ENCODE assay signal across 1 cellular context in the genomic region with DNA sequence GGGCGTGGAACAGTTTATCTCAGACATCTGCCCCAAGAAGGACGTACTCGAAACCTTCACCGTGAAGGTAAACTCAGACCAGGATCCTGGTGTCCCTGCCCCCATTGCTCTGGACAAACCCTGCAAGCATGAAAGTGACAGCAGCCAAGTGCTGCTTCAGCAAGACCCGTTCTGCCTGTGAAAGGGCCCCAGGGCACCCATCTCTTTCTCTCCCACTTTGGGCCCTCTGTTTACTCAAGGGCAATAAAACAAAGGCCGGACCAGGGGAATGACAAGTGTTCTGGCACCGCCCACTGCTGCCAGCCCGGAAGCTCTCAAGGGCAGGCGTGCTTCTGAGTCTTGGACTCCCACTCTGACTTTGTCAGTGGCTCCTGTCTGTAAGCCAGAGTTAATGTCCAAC.
TF ChIP-seq lines count a peak whose summit lies in the region.

No MANE protein-coding gene starts in this region.

TF ChIP-seq in HepG2, 621 proteins besides CTCF, POLR2A, EP300 and RAD21 (continued from another document):
- TF ChIP-seq, protein P1, sequence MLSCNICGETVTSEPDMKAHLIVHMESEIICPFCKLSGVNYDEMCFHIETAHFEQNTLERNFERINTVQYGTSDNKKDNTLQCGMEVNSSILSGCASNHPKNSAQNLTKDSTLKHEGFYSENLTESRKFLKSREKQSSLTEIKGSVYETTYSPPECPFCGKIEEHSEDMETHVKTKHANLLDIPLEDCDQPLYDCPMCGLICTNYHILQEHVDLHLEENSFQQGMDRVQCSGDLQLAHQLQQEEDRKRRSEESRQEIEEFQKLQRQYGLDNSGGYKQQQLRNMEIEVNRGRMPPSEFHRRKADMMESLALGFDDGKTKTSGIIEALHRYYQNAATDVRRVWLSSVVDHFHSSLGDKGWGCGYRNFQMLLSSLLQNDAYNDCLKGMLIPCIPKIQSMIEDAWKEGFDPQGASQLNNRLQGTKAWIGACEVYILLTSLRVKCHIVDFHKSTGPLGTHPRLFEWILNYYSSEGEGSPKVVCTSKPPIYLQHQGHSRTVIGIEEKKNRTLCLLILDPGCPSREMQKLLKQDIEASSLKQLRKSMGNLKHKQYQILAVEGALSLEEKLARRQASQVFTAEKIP (CRISPR knock-in tag; IDR thresholded peaks at IDR 0.05; ENCODE audit: borderline replicate concordance) = no peak
- no peak for TF ChIP-seq ZNF10 (CRISPR knock-in tag; IDR thresholded peaks at IDR 0.05; ENCODE audit: borderline replicate concordance, low read depth)
- TF ChIP-seq REXO4 (CRISPR knock-in tag; IDR thresholded peaks at IDR 0.05; ENCODE audit: borderline replicate concordance) = no peak
- TF ChIP-seq ZNF670 (CRISPR knock-in tag; IDR thresholded peaks at IDR 0.05; ENCODE audit: borderline replicate concordance) = no peak
- peak; percentile 75; the same call in 1 of the 2 replicates for TF ChIP-seq ETV5 (CRISPR knock-in tag; IDR thresholded peaks at IDR 0.05; ENCODE audit: borderline replicate concordance)
- TF ChIP-seq CENPX (CRISPR knock-in tag; IDR thresholded peaks at IDR 0.05) = no peak
- TF ChIP-seq MIER2 (CRISPR knock-in tag; IDR thresholded peaks at IDR 0.05) = no peak
- TF ChIP-seq, protein P2, sequence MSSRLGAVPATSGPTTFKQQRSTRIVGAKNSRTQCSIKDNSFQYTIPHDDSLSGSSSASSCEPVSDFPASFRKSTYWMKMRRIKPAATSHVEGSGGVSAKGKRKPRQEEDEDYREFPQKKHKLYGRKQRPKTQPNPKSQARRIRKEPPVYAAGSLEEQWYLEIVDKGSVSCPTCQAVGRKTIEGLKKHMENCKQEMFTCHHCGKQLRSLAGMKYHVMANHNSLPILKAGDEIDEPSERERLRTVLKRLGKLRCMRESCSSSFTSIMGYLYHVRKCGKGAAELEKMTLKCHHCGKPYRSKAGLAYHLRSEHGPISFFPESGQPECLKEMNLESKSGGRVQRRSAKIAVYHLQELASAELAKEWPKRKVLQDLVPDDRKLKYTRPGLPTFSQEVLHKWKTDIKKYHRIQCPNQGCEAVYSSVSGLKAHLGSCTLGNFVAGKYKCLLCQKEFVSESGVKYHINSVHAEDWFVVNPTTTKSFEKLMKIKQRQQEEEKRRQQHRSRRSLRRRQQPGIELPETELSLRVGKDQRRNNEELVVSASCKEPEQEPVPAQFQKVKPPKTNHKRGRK (CRISPR knock-in tag; IDR thresholded peaks at IDR 0.05) = no peak
- TF ChIP-seq HINFP (CRISPR knock-in tag; IDR thresholded peaks at IDR 0.05; ENCODE audit: low read depth) = no peak
- TF ChIP-seq, protein P3, sequence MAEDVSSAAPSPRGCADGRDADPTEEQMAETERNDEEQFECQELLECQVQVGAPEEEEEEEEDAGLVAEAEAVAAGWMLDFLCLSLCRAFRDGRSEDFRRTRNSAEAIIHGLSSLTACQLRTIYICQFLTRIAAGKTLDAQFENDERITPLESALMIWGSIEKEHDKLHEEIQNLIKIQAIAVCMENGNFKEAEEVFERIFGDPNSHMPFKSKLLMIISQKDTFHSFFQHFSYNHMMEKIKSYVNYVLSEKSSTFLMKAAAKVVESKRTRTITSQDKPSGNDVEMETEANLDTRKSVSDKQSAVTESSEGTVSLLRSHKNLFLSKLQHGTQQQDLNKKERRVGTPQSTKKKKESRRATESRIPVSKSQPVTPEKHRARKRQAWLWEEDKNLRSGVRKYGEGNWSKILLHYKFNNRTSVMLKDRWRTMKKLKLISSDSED (CRISPR knock-in tag; IDR thresholded peaks at IDR 0.05) = no peak
- no peak for TF ChIP-seq PBX2 (CRISPR knock-in tag; IDR thresholded peaks at IDR 0.05)
- TF ChIP-seq, protein P4, sequence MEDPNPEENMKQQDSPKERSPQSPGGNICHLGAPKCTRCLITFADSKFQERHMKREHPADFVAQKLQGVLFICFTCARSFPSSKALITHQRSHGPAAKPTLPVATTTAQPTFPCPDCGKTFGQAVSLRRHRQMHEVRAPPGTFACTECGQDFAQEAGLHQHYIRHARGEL (CRISPR knock-in tag; IDR thresholded peaks at IDR 0.05) = no peak
- TF ChIP-seq MXI1 (IDR thresholded peaks at IDR 0.05; ENCODE audit: borderline replicate concordance, low read depth, low read length) = no peak
- TF ChIP-seq ZBTB46 (CRISPR knock-in tag; IDR thresholded peaks at IDR 0.05; ENCODE audit: borderline replicate concordance) = no peak
- no peak for TF ChIP-seq SRY (CRISPR knock-in tag; IDR thresholded peaks at IDR 0.05)
- no peak for TF ChIP-seq SOX6 (IDR thresholded peaks at IDR 0.05)
- peak; percentile 88 for TF ChIP-seq SOX6 (CRISPR knock-in tag; IDR thresholded peaks at IDR 0.05)
- TF ChIP-seq NR2F2 (IDR thresholded peaks at IDR 0.05; ENCODE audit: borderline replicate concordance, low read depth) = no peak
- no peak for TF ChIP-seq ZNF343 (CRISPR knock-in tag; IDR thresholded peaks at IDR 0.05)
- no peak for TF ChIP-seq NBN (conservative IDR thresholded peaks at IDR 0.05)
- TF ChIP-seq, protein P5, sequence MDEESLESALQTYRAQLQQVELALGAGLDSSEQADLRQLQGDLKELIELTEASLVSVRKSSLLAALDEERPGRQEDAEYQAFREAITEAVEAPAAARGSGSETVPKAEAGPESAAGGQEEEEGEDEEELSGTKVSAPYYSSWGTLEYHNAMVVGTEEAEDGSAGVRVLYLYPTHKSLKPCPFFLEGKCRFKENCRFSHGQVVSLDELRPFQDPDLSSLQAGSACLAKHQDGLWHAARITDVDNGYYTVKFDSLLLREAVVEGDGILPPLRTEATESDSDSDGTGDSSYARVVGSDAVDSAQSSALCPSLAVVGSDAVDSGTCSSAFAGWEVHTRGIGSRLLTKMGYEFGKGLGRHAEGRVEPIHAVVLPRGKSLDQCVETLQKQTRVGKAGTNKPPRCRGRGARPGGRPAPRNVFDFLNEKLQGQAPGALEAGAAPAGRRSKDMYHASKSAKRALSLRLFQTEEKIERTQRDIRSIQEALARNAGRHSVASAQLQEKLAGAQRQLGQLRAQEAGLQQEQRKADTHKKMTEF (CRISPR knock-in tag; IDR thresholded peaks at IDR 0.05) = peak; percentile 62
- TF ChIP-seq HHEX (CRISPR knock-in tag; IDR thresholded peaks at IDR 0.05) = no peak
